1 cellular context compared by ENCODE assay signal in genomic region chr6:159970659-159971063, GRCh38.
TF ChIP-seq lines count a peak whose summit lies in the region.

No MANE protein-coding gene starts in this region.

TF ChIP-seq in SK-N-SH treated with all-trans-retinoic acid at 6 μM for 48 hours, 23 proteins besides CTCF, POLR2A, EP300 and RAD21 (continued from another document):
- no peak for TF ChIP-seq OSR1 (CRISPR knock-in tag; IDR thresholded peaks at IDR 0.05)
- TF ChIP-seq BACH2 (CRISPR knock-in tag; IDR thresholded peaks at IDR 0.05; ENCODE audit: borderline replicate concordance): no peak
- no peak for TF ChIP-seq ZNF8 (CRISPR knock-in tag; IDR thresholded peaks at IDR 0.05)
- TF ChIP-seq ZFP3 (CRISPR knock-in tag; IDR thresholded peaks at IDR 0.05): no peak
- TF ChIP-seq CSDC2 (CRISPR knock-in tag; IDR thresholded peaks at IDR 0.05): no peak
- no peak for TF ChIP-seq TSHZ2 (CRISPR knock-in tag; IDR thresholded peaks at IDR 0.05)
- no peak for TF ChIP-seq ZNF565 (CRISPR knock-in tag; conservative IDR thresholded peaks at IDR 0.05; ENCODE audit: low read depth)
- TF ChIP-seq ARNTL (CRISPR knock-in tag; IDR thresholded peaks at IDR 0.05; ENCODE audit: borderline replicate concordance, low read depth): no peak
